Comparison of ENCODE assay signal across 1 cellular context in the genomic region with DNA sequence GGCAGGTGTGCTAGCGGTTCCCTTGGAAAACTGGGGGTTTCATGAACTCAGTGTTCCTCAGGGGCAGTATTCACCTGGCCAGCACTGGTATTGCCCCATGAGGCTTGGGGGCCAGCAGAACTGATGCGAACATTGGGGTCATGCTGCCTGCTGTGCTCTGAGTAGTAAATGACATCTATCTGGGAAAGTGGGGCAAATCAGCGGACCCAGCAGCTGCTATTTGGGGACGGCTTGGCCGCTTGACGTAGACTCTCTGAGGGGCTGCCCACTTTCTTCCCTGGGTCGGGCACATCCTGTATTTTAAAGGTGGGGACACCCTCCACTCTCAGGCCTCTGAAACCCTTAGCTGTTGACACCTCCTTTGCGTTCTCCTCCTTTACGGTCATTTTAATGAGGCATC.
TF ChIP-seq lines count a peak whose summit lies in the region.

No MANE protein-coding gene starts in this region.

TF ChIP-seq in H1, 55 proteins besides CTCF, POLR2A, EP300 and RAD21:
- TF ChIP-seq NRF1 (IDR thresholded peaks at IDR 0.05; ENCODE audit: low read depth, low read length), result no peak
- TF ChIP-seq HDAC6 (IDR thresholded peaks at IDR 0.05; ENCODE audit: low read depth, low read length), result no peak
- TF ChIP-seq CTBP2 (IDR thresholded peaks at IDR 0.05; ENCODE audit: borderline replicate concordance, insufficient read depth, insufficient read length, low read length), result no peak
- TF ChIP-seq KDM1A (IDR thresholded peaks at IDR 0.05; ENCODE audit: borderline replicate concordance, low read length), result no peak
- no peak for TF ChIP-seq NANOG (IDR thresholded peaks at IDR 0.05; ENCODE audit: insufficient read depth, low read depth, low read length, poor library complexity, severe bottlenecking)
- no peak for TF ChIP-seq BACH1 (IDR thresholded peaks at IDR 0.05; ENCODE audit: low read length)
- TF ChIP-seq CBX5 (IDR thresholded peaks at IDR 0.05; ENCODE audit: low read depth, low read length), result no peak
- no peak for TF ChIP-seq RBBP5 (IDR thresholded peaks at IDR 0.05; ENCODE audit: borderline replicate concordance, low read depth, low read length)
- TF ChIP-seq POU5F1 (IDR thresholded peaks at IDR 0.05; ENCODE audit: low read depth, low read length), result no peak
TF ChIP-seq in H1: peak in this region for 0.
